1 cellular context compared by ENCODE assay signal in genomic region chr5:58545912-58546311, GRCh38.
TF ChIP-seq lines count a peak whose summit lies in the region.

No MANE protein-coding gene starts in this region.

TF ChIP-seq in SK-N-SH treated with all-trans-retinoic acid at 6 μM for 48 hours, 23 proteins besides CTCF, POLR2A, EP300 and RAD21 (continued from another document):
- TF ChIP-seq SNAI2 (CRISPR knock-in tag; IDR thresholded peaks at IDR 0.05), result no peak
- no peak for TF ChIP-seq RARB (CRISPR knock-in tag; IDR thresholded peaks at IDR 0.05)
- no peak for TF ChIP-seq OSR1 (CRISPR knock-in tag; IDR thresholded peaks at IDR 0.05)
- no peak for TF ChIP-seq ARNTL (CRISPR knock-in tag; IDR thresholded peaks at IDR 0.05; ENCODE audit: borderline replicate concordance, low read depth)
